ENCODE assay signal across 16 cellular contexts in the genomic region with DNA sequence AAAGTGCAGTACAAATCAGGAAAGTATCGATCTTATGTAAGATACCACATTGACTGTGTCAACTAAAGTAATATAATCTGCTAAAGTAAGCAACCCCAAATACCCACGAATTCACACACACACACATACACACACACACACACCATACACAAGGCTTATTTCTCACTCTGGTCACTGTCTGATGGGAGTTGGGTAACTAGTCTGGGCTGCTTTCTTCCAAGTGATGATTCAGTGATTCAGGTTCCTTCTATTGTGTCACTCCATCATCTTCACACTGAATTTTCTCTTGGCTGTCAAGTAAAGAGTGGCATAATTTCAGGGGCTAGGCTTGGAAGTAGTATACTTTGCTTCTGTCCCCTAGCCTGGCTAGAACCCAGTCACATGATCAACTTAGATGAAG.
"Had no signal": no experiment of that assay in that cellular context is flagged by ENCODE, and none has a peak within 500 bp of the region (broad histone marks: within the 10 kb centered on the region; RNA-seq: fewer than 3 reads in every experiment).

No MANE protein-coding gene starts in this region.

- DNase-seq: activated CD4-positive, alpha-beta T cell treated with anti-CD3 and anti-CD28 coated beads, Interleukin-2, amount 10 ng/mL, durations not matched to agents 7 days and 5 days; activated CD4-positive, CD25-positive, alpha-beta regulatory T cell treated with anti-CD3 and anti-CD28 coated beads, Interleukin-2, amount 50 U/mL, for 72 hours; activated CD8-positive, alpha-beta memory T cell treated with anti-CD3 and anti-CD28 coated beads, Interleukin-2, amount 10 ng/mL, durations not matched to agents 7 days and 5 days; activated CD8-positive, alpha-beta T cell treated with anti-CD3 and anti-CD28 coated beads for 36 hours; activated gamma-delta T cell; activated naive CD4-positive, alpha-beta T cell treated with anti-CD3 and anti-CD28 coated beads, Interleukin-2, amount 50 U/mL, for 16 hours; activated naive CD8-positive, alpha-beta T cell treated with anti-CD3 and anti-CD28 coated beads, Interleukin-2, amount 50 U/mL, for 24 hours; lower lobe of right lung; spleen; stimulated activated CD4-positive, alpha-beta T cell treated with anti-CD3 and anti-CD28 coated beads, Interleukin-4, amount 100 ng/mL, for 24 hours; stimulated activated naive CD8-positive, alpha-beta T cell treated with anti-CD3 and anti-CD28 coated beads, Interleukin-15, Interleukin-2, amounts not matched to agents 100 U/mL and 50 U/mL, for 24 hours; tibial artery had no signal

- H3K9ac ChIP-seq: neural progenitor cell had no signal

- H2AFZ ChIP-seq: neural progenitor cell had no signal

- H3K27me3 ChIP-seq: neural progenitor cell, spleen, tibial artery had no signal

- H3K9me3 ChIP-seq: lower lobe of right lung, prostate gland, spleen, tibial artery had no signal

- H3K4me3 ChIP-seq: lower lobe of right lung, neural progenitor cell, prostate gland, spleen, tibial artery had no signal

- H3K27ac ChIP-seq: lower lobe of right lung, neural progenitor cell, prostate gland, spleen, tibial artery, VCaP had no signal

- H3K4me1 ChIP-seq: lower lobe of right lung, neural progenitor cell, prostate gland, tibial artery had no signal

- FAIRE-seq: colon had no signal

- ATAC-seq: activated naive CD8-positive, alpha-beta T cell treated with anti-CD3 and anti-CD28 coated beads, Interleukin-2, amount 50 U/mL, for 24 hours; stimulated activated naive CD8-positive, alpha-beta T cell treated with anti-CD3 and anti-CD28 coated beads, Interleukin-15, Interleukin-2, amounts not matched to agents 100 U/mL and 50 U/mL, for 24 hours had no signal

- H3K36me3 ChIP-seq: lower lobe of right lung, neural progenitor cell, prostate gland, spleen, tibial artery had no signal

- H3K4me2 ChIP-seq: neural progenitor cell had no signal
